1 cellular context compared by ENCODE assay signal in genomic region chr10:28949005-28950004, GRCh38.
TF ChIP-seq lines count a peak whose summit lies in the region.

No MANE protein-coding gene starts in this region.

TF ChIP-seq in GM23338, 12 proteins besides CTCF, POLR2A, EP300 and RAD21 (continued from another document):
- TF ChIP-seq ZNF462 (CRISPR knock-in tag; IDR thresholded peaks at IDR 0.05) (no peak), ZNF331 (CRISPR knock-in tag; IDR thresholded peaks at IDR 0.05; ENCODE audit: low read depth) (no peak), EZH2phosphoT487 (IDR thresholded peaks at IDR 0.05; ENCODE audit: unreplicated experiment) (no peak), STAT1 (IDR thresholded peaks at IDR 0.05; ENCODE audit: unreplicated experiment) (no peak), REST (IDR thresholded peaks at IDR 0.05; ENCODE audit: unreplicated experiment) (no peak), NANOG (IDR thresholded peaks at IDR 0.05; ENCODE audit: borderline replicate concordance) (no peak)
